ENCODE assay signal across 22 cellular contexts in the genomic region with DNA sequence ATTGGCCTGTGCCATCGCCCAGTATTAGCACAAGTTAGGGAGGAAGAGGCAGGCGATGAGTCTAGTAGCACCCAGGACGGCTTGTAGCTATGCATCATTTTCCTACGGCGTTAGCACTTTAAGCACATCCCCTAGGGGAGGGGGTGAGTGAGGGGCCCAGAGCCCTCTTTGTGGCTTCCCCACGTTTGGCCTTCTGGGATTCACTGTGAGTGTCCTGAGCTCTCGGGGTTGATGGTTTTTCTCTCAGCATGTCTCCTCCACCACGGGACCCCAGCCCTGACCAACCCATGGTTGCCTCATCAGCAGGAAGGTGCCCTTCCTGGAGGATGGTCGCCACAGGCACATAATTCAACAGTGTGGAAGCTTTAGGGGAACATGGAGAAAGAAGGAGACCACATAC. TPM values are rescaled to one million over a fixed set of nuclear protein-coding genes. Genes with fewer than 3 reads are reported as not detected.
"Had no signal": no experiment of that assay in that cellular context is flagged by ENCODE, and none has a peak within 500 bp of the region (broad histone marks: within the 10 kb centered on the region; RNA-seq: fewer than 3 reads in every experiment).

No MANE protein-coding gene starts in this region.

- H3K27me3 ChIP-seq: right atrium auricular region, stomach, thyroid gland had no signal

- H3K27ac Mint-ChIP-seq: progenitor cell of endocrine pancreas, type B pancreatic cell had no signal

- H3K9me3 ChIP-seq: left lung, neutrophil, right atrium auricular region, stomach, thyroid gland had no signal

- H3K9ac ChIP-seq: parathyroid adenoma had no signal

- H3K4me1 ChIP-seq: parathyroid adenoma had no signal

- DNase-seq: cortex of kidney; effector CD4-positive, alpha-beta T cell; head of caudate nucleus; left lung; mesendoderm; naive thymus-derived CD8-positive, alpha-beta T cell; stimulated activated CD4-positive, alpha-beta T cell treated with anti-CD3 and anti-CD28 coated beads, Interleukin-12 subunit alpha, Interleukin-12 subunit beta, amount 100 ng/mL, for 4 hours; stimulated activated CD4-positive, alpha-beta T cell treated with anti-CD3 and anti-CD28 coated beads, Interleukin-1b, Interleukin-23, amount 100 ng/mL, for 48 hours; stimulated activated CD4-positive, alpha-beta T cell treated with anti-CD3 and anti-CD28 coated beads, Interleukin-4, amount 100 ng/mL, for 1 hour; stimulated activated CD8-positive, alpha-beta memory T cell treated with anti-CD3 and anti-CD28 coated beads, Interleukin-4, amount 100 ng/mL, for 48 hours; stimulated activated naive CD4-positive, alpha-beta T cell treated with Interleukin-2 at 50 U/mL for 16 hours; stomach; thyroid gland had no signal

- H2AFZ ChIP-seq: parathyroid adenoma had no signal

- H3K27ac ChIP-seq: left lung, neutrophil, parathyroid adenoma, right atrium auricular region, stomach, thyroid gland had no signal

- H3K4me2 ChIP-seq: smooth muscle cell had no signal

- H3K9me3 Mint-ChIP-seq: naive thymus-derived CD8-positive, alpha-beta T cell; type B pancreatic cell had no signal

- H3K4me3 ChIP-seq: left lung, right atrium auricular region, smooth muscle cell, stomach, thyroid gland had no signal

- ATAC-seq: left lung; naive thymus-derived CD8-positive, alpha-beta T cell; sciatic nerve had no signal

- H3K4me3 Mint-ChIP-seq: naive thymus-derived CD8-positive, alpha-beta T cell; type B pancreatic cell had no signal

- H3K36me3 ChIP-seq: left lung, neutrophil, right atrium auricular region, thyroid gland had no signal

- H3K27me3 Mint-ChIP-seq: naive thymus-derived CD8-positive, alpha-beta T cell; progenitor cell of endocrine pancreas; type B pancreatic cell had no signal

RNA-seq across cellular contexts. Expression of gene TTC36, which starts 8.0 kb away (rescaled TPM):
- total RNA-seq: smooth muscle cell, urinary bladder had no signal
- polyA plus RNA-seq: keratinocyte had no signal
